8 cellular contexts compared by ENCODE assay signal in genomic region chr10:6088721-6089333, GRCh38. TPM values are rescaled to one million over a fixed set of nuclear protein-coding genes. Genes with fewer than 3 reads are reported as not detected.
DNase-seq lines count a peak whose midpoint lies in the region; ATAC-seq and TF ChIP-seq lines count a peak whose summit lies in the region.

TSS of gene RBM17 (plus strand) at chr10:6089034. CDS start at chr10:6097066, 8,032 bp downstream.

- H3K18ac ChIP-seq in trophoblast cell (ENCODE audit: low read length): peak within 1 kb of the TSS; percentile 81

- H3K14ac ChIP-seq in trophoblast cell (ENCODE audit: low read length): peak within 1 kb of the TSS; percentile 92

- DNase-seq in NCI-H1105 treated with DMSO at 0.1 percent for 48 hours (lab: John Stamatoyannopoulos, UW): peak; percentile 78
- peak; percentile 55 to 79 for DNase-seq in SW 1271 (lab: John Stamatoyannopoulos, UW)
- DNase-seq in activated naive CD8-positive, alpha-beta T cell treated with anti-CD3 and anti-CD28 coated beads, Interleukin-2, amount 50 U/mL, for 24 hours: peak; percentile 99
- DNase-seq in Right ventricle myocardium superior: peak; percentile 97
- DNase-seq in trophoblast cell: peak; percentile 92 to 97
- DNase-seq in transverse colon: peak; percentile 96

- in situ Hi-C loops in transverse colon (cut with MboI; ENCODE audit: low pct_ligation_motif_present in 1 of 4, low pct_unique_long_range_greater_than_20kb in 1 of 4, low sequenced_read_pairs in 3 of 4): loop anchor here in 2 of 4 donors (10.0 kb wide), 1 partner anchor 74 kb away; no protein-coding TSS in a partner anchor

- H2BK120ac ChIP-seq in trophoblast cell (ENCODE audit: insufficient read depth, low read length, poor library complexity): peak within 1 kb of the TSS; percentile 74

- H3K4me1 ChIP-seq in trophoblast cell (ENCODE audit: control insufficient read depth in 1 of 2, insufficient read depth in 2 of 2, low read length in 2 of 2) (peaks cover 0 to 12% of the 10 kb centered on the region in 2 experiments), transverse colon (peaks cover 0 to 51% (median 25%) of the 10 kb centered on the region in 4 donors)

- H3K9me3 Mint-ChIP-seq in activated naive CD8-positive, alpha-beta T cell treated with anti-CD3 and anti-CD28 coated beads, Interleukin-2, amount 50 U/mL, for 24 hours: no peaks in the 10 kb centered on the region

- peaks cover 27% of the 10 kb centered on the region for H3K36me3 Mint-ChIP-seq in activated naive CD8-positive, alpha-beta T cell treated with anti-CD3 and anti-CD28 coated beads, Interleukin-2, amount 50 U/mL, for 24 hours (ENCODE audit: low read depth)

- no peak within 1 kb of the TSS for H3K23ac ChIP-seq in trophoblast cell (ENCODE audit: low read length)

- H3K27me3 ChIP-seq in trophoblast cell (ENCODE audit: insufficient read depth, low read length) (no peaks in the 10 kb centered on the region), transverse colon (no peaks in the 10 kb centered on the region)

- H2AFZ ChIP-seq in trophoblast cell (ENCODE audit: insufficient read depth, low read length, poor library complexity): peak within 1 kb of the TSS; percentile 94

- H4K91ac ChIP-seq in trophoblast cell (ENCODE audit: low read depth, low read length): peak within 1 kb of the TSS; percentile 85

- peak within 1 kb of the TSS; percentile 98 for H3K9ac ChIP-seq in trophoblast cell (ENCODE audit: low read length)

- no peak for TF ChIP-seq EP300 in transverse colon (IDR thresholded peaks at IDR 0.05; ENCODE audit: low read depth)

- peak; percentile 87 for ATAC-seq in HG02678 (IDR thresholded peaks at IDR 0.05; ENCODE audit: unreplicated experiment)
- peak; percentile 71 for ATAC-seq in activated naive CD8-positive, alpha-beta T cell treated with anti-CD3 and anti-CD28 coated beads, Interleukin-2, amount 50 U/mL, for 24 hours
- peak; percentile 94 for ATAC-seq in Right ventricle myocardium superior (ENCODE audit: poor library complexity)

- H4K12ac ChIP-seq in trophoblast cell (ENCODE audit: low read depth, low read length): peak within 1 kb of the TSS; percentile 88

- H3K4me3 ChIP-seq in trophoblast cell (ENCODE audit: low read depth, low read length): peak within 1 kb of the TSS; percentile 93
- H3K4me3 ChIP-seq in transverse colon: peak within 1 kb of the TSS; percentile 80 to 100 (median 96)

- H2AK5ac ChIP-seq in trophoblast cell (ENCODE audit: low read length): peak within 1 kb of the TSS; percentile 18

- peak within 1 kb of the TSS; percentile 96 for H3K4ac ChIP-seq in trophoblast cell (ENCODE audit: low read depth, low read length)

- H3K79me1 ChIP-seq in trophoblast cell (ENCODE audit: low read length): peaks cover 5% of the 10 kb centered on the region

- H3K79me2 ChIP-seq in trophoblast cell (ENCODE audit: control insufficient read depth, insufficient read depth, low read length, poor library complexity): peaks cover 11% of the 10 kb centered on the region

- no peak within 1 kb of the TSS for H2BK12ac ChIP-seq in trophoblast cell (ENCODE audit: low read length)

- no peak for TF ChIP-seq POLR2A in transverse colon (IDR thresholded peaks at IDR 0.05)

- H4K8ac ChIP-seq in trophoblast cell (ENCODE audit: low read depth, low read length): peak within 1 kb of the TSS; percentile 87

- H3K27me3 Mint-ChIP-seq in activated naive CD8-positive, alpha-beta T cell treated with anti-CD3 and anti-CD28 coated beads, Interleukin-2, amount 50 U/mL, for 24 hours: no peaks in the 10 kb centered on the region

- H2BK5ac ChIP-seq in trophoblast cell (ENCODE audit: low read depth, low read length, poor library complexity): peak within 1 kb of the TSS; percentile 90

- peak; percentile 100 for TF ChIP-seq CTCF in GM12873 (IDR thresholded peaks at IDR 0.05; ENCODE audit: insufficient read depth, low read depth, low read length, missing control alignments)
- peak; percentile 99 to 100 (median 100) for TF ChIP-seq CTCF in transverse colon (IDR thresholded peaks at IDR 0.05)

- intact Hi-C loops in Right ventricle myocardium superior (cut with DNase I) (loop anchor here (5.0 kb wide), 1 partner anchor 313 kb away; no protein-coding TSS in a partner anchor), transverse colon (cut with DNase I; ENCODE audit: low total_unique reads) (loop anchor here (5.0 kb wide), 1 partner anchor 113 kb away; the partner anchor contains the start of gene PFKFB3)

- peak within 1 kb of the TSS; percentile 83 for H3K27ac ChIP-seq in trophoblast cell (ENCODE audit: low read depth, low read length)
- H3K27ac ChIP-seq in transverse colon: peak within 1 kb of the TSS; percentile 82 to 94 (median 94)

- no CpG with 5 or more reads among the region's 77 CpGs for WGBS in trophoblast cell (ENCODE audit: extremely low coverage, insufficient coverage, insufficient read length)
- WGBS in transverse colon (ENCODE audit: low coverage in 1 of 2), 2 donors: 0% methylated on average over 62 of the region's 77 CpGs; no CpG with 5 or more reads in 1 of the 2 donors

- peak within 1 kb of the TSS; percentile 94 for H3K4me2 ChIP-seq in trophoblast cell (ENCODE audit: low read length)

- H3K36me3 ChIP-seq in trophoblast cell (ENCODE audit: control insufficient read depth in 1 of 2, insufficient read depth in 2 of 2, low read length in 2 of 2) (no peaks in the 10 kb centered on the region), transverse colon (no peaks in the 10 kb centered on the region)

- H3K9me3 ChIP-seq in trophoblast cell (ENCODE audit: insufficient read depth, low read depth, low read length) (no peaks in the 10 kb centered on the region), transverse colon (no peaks in the 10 kb centered on the region)

- peak within 1 kb of the TSS; percentile 81 for H3K27ac Mint-ChIP-seq in activated naive CD8-positive, alpha-beta T cell treated with anti-CD3 and anti-CD28 coated beads, Interleukin-2, amount 50 U/mL, for 24 hours

- H3K4me1 Mint-ChIP-seq in activated naive CD8-positive, alpha-beta T cell treated with anti-CD3 and anti-CD28 coated beads, Interleukin-2, amount 50 U/mL, for 24 hours: peaks cover 77% of the 10 kb centered on the region

- peak within 1 kb of the TSS; percentile 93 for H3K4me3 Mint-ChIP-seq in activated naive CD8-positive, alpha-beta T cell treated with anti-CD3 and anti-CD28 coated beads, Interleukin-2, amount 50 U/mL, for 24 hours

RNA-seq across cellular contexts. Expression of gene RBM17, which starts in this region (rescaled TPM):
- 64.3 TPM for total RNA-seq in Right ventricle myocardium superior
- polyA plus RNA-seq in trophoblast cell (2013): 106 and 108 TPM in 2 replicates
- total RNA-seq in transverse colon: 10 to 100 TPM; 45.0 to 80.7 (median 64.7) TPM

Comparison
In these comparisons a context has a peak if more than half of its experiments do, and no peak if none do; other contexts are left out.
1. Peak in every context shown above with its lines: DNase-seq, ATAC-seq, H3K4me3 ChIP-seq and H3K27ac ChIP-seq.